In genomic region chr15:85963262-85963760, GRCh38 we compare ENCODE assay signal across 7 cellular contexts.
"Had no signal": no experiment of that assay in that cellular context is flagged by ENCODE, and none has a peak within 500 bp of the region (broad histone marks: within the 10 kb centered on the region; RNA-seq: fewer than 3 reads in every experiment).

No MANE protein-coding gene starts in this region.

- H3K27ac Mint-ChIP-seq: GM23338, H9 had no signal

- DNase-seq: H9, HCEC 1CT, IMR-90, KBM-7 had no signal

- H3K4me2 ChIP-seq: GM23338, KMS-11 had no signal

- ATAC-seq: GM23338 had no signal

- H3K9me3 Mint-ChIP-seq: GM23338, H9 had no signal

- H3K4me1 Mint-ChIP-seq: GM23338 had no signal

- H3K4me3 Mint-ChIP-seq: GM23338, H9 had no signal

- H3K4me3 ChIP-seq: GM23338 had no signal

- H2AFZ ChIP-seq: GM23338 had no signal

- H3K27ac ChIP-seq: HL-60, KMS-11 had no signal

- H3K9ac ChIP-seq: KMS-11 had no signal
